In genomic region chr17:45314761-45315549, GRCh38 we compare ENCODE assay signal across 8 cellular contexts. TPM values are rescaled to one million over a fixed set of nuclear protein-coding genes. Genes with fewer than 3 reads are reported as not detected.
DNase-seq lines count a peak whose midpoint lies in the region; ATAC-seq and TF ChIP-seq lines count a peak whose summit lies in the region.

No MANE protein-coding gene starts in this region.

- no peak overlapping the region for H3K18ac ChIP-seq in mesendoderm (ENCODE audit: low read length)

- H3K4me2 ChIP-seq in mesendoderm (ENCODE audit: low read length): no peak overlapping the region

- H3K4me3 ChIP-seq in BE2C (ENCODE audit: low read depth, low read length): peak overlapping the region; percentile 84
- no peak overlapping the region for H3K4me3 ChIP-seq in mesendoderm (ENCODE audit: low read length)

- DNase-seq in BE2C: no peak
- peak; percentile 69 for DNase-seq in HT1080 (ENCODE audit: low read depth)
- DNase-seq in activated naive CD4-positive, alpha-beta T cell treated with anti-CD3 and anti-CD28 coated beads, Interleukin-2, amount 50 U/mL, for 72 hours (ENCODE audit: low spot score in 2 of 2): peak in 1 of 2 donors; percentile 42
- no peak for DNase-seq in mesendoderm
- DNase-seq in hepatic stellate cell (ENCODE audit: low spot score): no peak
- DNase-seq in HEK293T (ENCODE audit: extremely low spot score): no peak
- no peak for DNase-seq in G401 (ENCODE audit: low spot score)

- H3K9me3 Mint-ChIP-seq in activated naive CD4-positive, alpha-beta T cell treated with anti-CD3 and anti-CD28 coated beads, Interleukin-2, amount 50 U/mL, for 72 hours: no peaks in the 10 kb centered on the region

- H3K36me3 Mint-ChIP-seq in activated naive CD4-positive, alpha-beta T cell treated with anti-CD3 and anti-CD28 coated beads, Interleukin-2, amount 50 U/mL, for 72 hours: peaks cover 41 to 49% of the 10 kb centered on the region in 2 donors

- ATAC-seq in activated naive CD4-positive, alpha-beta T cell treated with anti-CD3 and anti-CD28 coated beads, Interleukin-2, amount 50 U/mL, for 72 hours: no peak
- no peak for ATAC-seq in GM19023 (IDR thresholded peaks at IDR 0.05; ENCODE audit: unreplicated experiment)

- POLR2A ChIA-PET in HEK293T (lab: Yijun Ruan, JAX): interaction anchor here (1.2 to 3.4 kb wide), 3 partner anchors 56 to 72 kb away, joined by 3 to 23 read pairs (median 3); no protein-coding TSS in a partner anchor

- no peak overlapping the region for H3K9ac ChIP-seq in mesendoderm (ENCODE audit: low read length)

- no peak overlapping the region for H3K56ac ChIP-seq in mesendoderm (ENCODE audit: low read length)

- H3K27me3 ChIP-seq in BE2C (no peaks in the 10 kb centered on the region), mesendoderm (ENCODE audit: insufficient read depth, low read length, poor library complexity) (no peaks in the 10 kb centered on the region)

- H3K79me2 ChIP-seq in mesendoderm (ENCODE audit: control insufficient read depth, insufficient read depth, low read length): peaks cover 30% of the 10 kb centered on the region

- no peak overlapping the region for H2BK15ac ChIP-seq in mesendoderm (replicated peaks; ENCODE audit: low read depth)

- H2BK120ac ChIP-seq in mesendoderm (ENCODE audit: low read depth, low read length): no peak overlapping the region

- H4K5ac ChIP-seq in mesendoderm (ENCODE audit: low read length): no peak overlapping the region

- H3K23ac ChIP-seq in mesendoderm (ENCODE audit: low read length): peak overlapping the region; percentile 73

- no peak overlapping the region for H4K8ac ChIP-seq in mesendoderm (ENCODE audit: low read depth, low read length)

- H3K27ac Mint-ChIP-seq in activated naive CD4-positive, alpha-beta T cell treated with anti-CD3 and anti-CD28 coated beads, Interleukin-2, amount 50 U/mL, for 72 hours: peak overlapping the region; percentile 96 to 99

- H3K36me3 ChIP-seq in BE2C (no peaks in the 10 kb centered on the region), mesendoderm (ENCODE audit: control insufficient read depth, insufficient read depth, low read length) (no peaks in the 10 kb centered on the region)

- WGBS in mesendoderm (ENCODE audit: extremely low coverage, insufficient coverage, low lambda C conversion rate): no CpG with 5 or more reads among the region's 11 CpGs

- no peak overlapping the region for H2AK5ac ChIP-seq in mesendoderm (ENCODE audit: low read length)

- H3K9me3 ChIP-seq in BE2C: no peaks in the 10 kb centered on the region

- in situ Hi-C loops in G401 (cut with HindIII; ENCODE audit: low sequenced_read_pairs): loop anchor here (5.0 kb wide), 1 partner anchor 68 kb away; no protein-coding TSS in a partner anchor

- no peak overlapping the region for H3K4ac ChIP-seq in mesendoderm (ENCODE audit: low read depth, low read length)

- H3K79me1 ChIP-seq in mesendoderm (ENCODE audit: low read length): peaks cover 20% of the 10 kb centered on the region

- no peak for TF ChIP-seq CTCF in BE2C (IDR thresholded peaks at IDR 0.05; ENCODE audit: low read depth, low read length)

- no peak overlapping the region for H2BK5ac ChIP-seq in mesendoderm (ENCODE audit: low read length)

- no peak overlapping the region for H3K27ac ChIP-seq in mesendoderm (ENCODE audit: low read depth, low read length)

- CTCF ChIA-PET in HEK293T (lab: Yijun Ruan, JAX): no interaction called here

- H3K4me1 ChIP-seq in BE2C: peaks cover 24% of the 10 kb centered on the region
- peaks cover 5% of the 10 kb centered on the region for H3K4me1 ChIP-seq in mesendoderm (ENCODE audit: control insufficient read depth, low read depth, low read length)

TF ChIP-seq in HEK293T, 16 proteins besides CTCF, POLR2A, EP300 and RAD21:
- no peak for TF ChIP-seq FOXA1 (IDR thresholded peaks at IDR 0.05)
- TF ChIP-seq PKNOX1 (IDR thresholded peaks at IDR 0.05): no peak
- no peak for TF ChIP-seq FOXM1 (IDR thresholded peaks at IDR 0.05; ENCODE audit: borderline replicate concordance)
- TF ChIP-seq ELF4 (IDR thresholded peaks at IDR 0.05): no peak
- TF ChIP-seq FOXK2 (IDR thresholded peaks at IDR 0.05): no peak

RNA-seq across cellular contexts. Expression of gene MAP3K14, which starts 1.9 kb away (rescaled TPM):
- 5.5 TPM for polyA plus RNA-seq in BE2C (2012; ENCODE audit: insufficient read depth, insufficient read length, low read depth)
- total RNA-seq in HT1080 (2014; rRNA removed; shearing (Covaris generic)): 13.0 and 13.2 TPM in 2 replicates
- 22.7 and 24.4 TPM in 2 replicates for polyA plus RNA-seq in HT1080 (2015; cell fraction: cytosol; rRNA removed)
- 72.7 and 80.6 TPM in 2 replicates for polyA plus RNA-seq in HT1080 (2015; cell fraction: nucleus; rRNA removed)
- total RNA-seq in activated naive CD4-positive, alpha-beta T cell treated with anti-CD3 and anti-CD28 coated beads, Interleukin-2, amount 50 U/mL, for 72 hours: 10 to 100 TPM; 38.4 to 54.4 TPM
- polyA plus RNA-seq in mesendoderm (2013, experiment 1 of 2): 1.6 TPM
- polyA plus RNA-seq in mesendoderm (2013, experiment 2 of 2): 2.0 TPM
- 17.5 and 17.8 TPM in 2 replicates for total RNA-seq in G401 (2014; rRNA removed; shearing (Covaris generic))

RNA-seq across cellular contexts. Expression of gene SPATA32, which starts 53.1 kb away (rescaled TPM):
- polyA plus RNA-seq in BE2C (2012; ENCODE audit: insufficient read depth, insufficient read length, low read depth): not detected
- total RNA-seq in HT1080 (2014; rRNA removed; shearing (Covaris generic)): not detected in 2 replicates
- not detected in 2 replicates for polyA plus RNA-seq in HT1080 (2015; cell fraction: cytosol; rRNA removed)
- polyA plus RNA-seq in HT1080 (2015; cell fraction: nucleus; rRNA removed): not detected in 2 replicates
- total RNA-seq in activated naive CD4-positive, alpha-beta T cell treated with anti-CD3 and anti-CD28 coated beads, Interleukin-2, amount 50 U/mL, for 72 hours: under 1 TPM; 0.37 to 0.50 TPM
- polyA plus RNA-seq in mesendoderm (2013, experiment 1 of 2): not detected
- not detected for polyA plus RNA-seq in mesendoderm (2013, experiment 2 of 2)
- not detected in 2 replicates for total RNA-seq in G401 (2014; rRNA removed; shearing (Covaris generic))
